In the genomic region with DNA sequence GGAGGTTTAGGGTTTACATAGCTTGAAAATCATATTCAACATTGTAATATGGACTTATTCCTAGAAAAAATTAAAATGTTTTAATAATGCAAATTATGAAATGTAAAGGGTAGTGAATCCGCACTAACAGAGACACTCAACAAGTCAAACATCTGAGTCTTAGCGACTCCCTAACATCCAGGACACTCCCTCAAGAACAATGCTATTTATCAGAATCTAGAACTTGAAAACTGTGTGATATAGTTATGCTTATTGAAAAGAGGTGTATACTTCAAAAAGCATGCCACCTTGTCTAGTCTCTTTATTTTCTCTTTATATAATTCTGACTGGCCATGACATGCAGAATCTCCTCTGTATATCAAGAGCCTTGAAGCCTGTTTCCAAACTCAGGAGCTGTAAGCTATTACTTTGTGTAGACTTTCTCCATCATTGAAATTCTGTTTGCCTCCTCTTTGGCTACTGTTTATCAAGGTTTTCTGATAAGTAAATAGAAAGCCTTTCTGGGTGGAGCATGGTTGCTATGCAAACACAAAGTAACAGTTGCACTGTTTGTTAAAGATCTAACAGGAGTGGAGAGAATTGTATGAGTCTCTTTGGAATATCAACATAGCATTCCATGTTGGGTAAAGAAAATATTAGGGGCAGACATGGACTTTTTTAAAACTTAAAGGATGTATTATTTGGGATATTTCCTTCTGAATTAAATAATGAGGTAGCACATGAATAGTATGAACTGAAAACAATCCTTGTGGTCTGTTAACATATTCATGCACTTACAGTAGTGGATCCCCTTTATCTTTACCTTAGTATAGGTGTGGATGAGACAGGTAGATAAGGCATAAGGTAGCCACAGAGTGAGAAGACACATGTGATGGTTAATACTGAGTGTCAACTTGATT, we compare ENCODE assay signal across 28 cellular contexts. TPM values are rescaled to one million over a fixed set of nuclear protein-coding genes. Genes with fewer than 3 reads are reported as not detected.
DNase-seq lines count a peak whose midpoint lies in the region; ATAC-seq, FAIRE-seq and TF ChIP-seq lines count a peak whose summit lies in the region.
"Had no signal": no experiment of that assay in that cellular context is flagged by ENCODE, and none has a peak within 500 bp of the region (broad histone marks: within the 10 kb centered on the region; RNA-seq: fewer than 3 reads in every experiment).

No MANE protein-coding gene starts in this region.

- H3K4me1 ChIP-seq in body of pancreas, result peaks cover 12% of the 10 kb centered on the region
- H3K4me1 ChIP-seq in pancreas, result peaks cover 0 to 4% (median 0%) of the 10 kb centered on the region in 3 donors
- H3K4me1 ChIP-seq in CD8-positive, alpha-beta memory T cell (ENCODE audit: insufficient read depth, low read length), result no peaks in the 10 kb centered on the region
- H3K4me1 ChIP-seq: heart left ventricle had no signal

- no peaks in the 10 kb centered on the region for H3K36me3 ChIP-seq in body of pancreas (replicated peaks in 1 of 2; ENCODE audit: insufficient read depth in 1 of 2, low read depth in 2 of 2)
- no peaks in the 10 kb centered on the region for H3K36me3 ChIP-seq in pancreas
- H3K36me3 ChIP-seq in CD8-positive, alpha-beta memory T cell (ENCODE audit: insufficient read depth, low read length), result no peaks in the 10 kb centered on the region
- H3K36me3 ChIP-seq: heart left ventricle, thoracic aorta had no signal

- H3K36me3 Mint-ChIP-seq in CD8-positive, alpha-beta memory T cell, result no peaks in the 10 kb centered on the region
- H3K36me3 Mint-ChIP-seq: activated CD8-positive, alpha-beta memory T cell treated with anti-CD3 and anti-CD28 coated beads, Interleukin-2, amount 10 ng/mL, durations not matched to agents 7 days and 5 days; activated naive CD8-positive, alpha-beta T cell treated with anti-CD3 and anti-CD28 coated beads for 36 hours had no signal

- DNase-seq in DMS153 treated with DMSO at 0.1 percent for 48 hours (lab: John Stamatoyannopoulos, UW; ENCODE audit: unreplicated experiment) (peak; percentile 33), NCI-H510A (lab: John Stamatoyannopoulos, UW) (peak; percentile 2), body of pancreas (peak in 2 of 4 donors; percentile 6 to 9), pancreas (no peak), SIG-M5 (lab: John Stamatoyannopoulos, UW) (no peak), foreskin fibroblast (no peak)
- DNase-seq in CD8-positive, alpha-beta memory T cell, result no peak
- DNase-seq in activated naive CD4-positive, alpha-beta T cell treated with Interleukin-2 at 50 U/mL for 16 hours, result no peak
- DNase-seq: activated CD4-positive, alpha-beta T cell treated with anti-CD3 and anti-CD28 coated beads, Interleukin-2, amount 10 ng/mL, durations not matched to agents 24 days and 14 days; activated CD8-positive, alpha-beta memory T cell treated with anti-CD3 and anti-CD28 coated beads, Interleukin-2, amount 10 ng/mL, durations not matched to agents 7 days and 5 days; activated naive CD8-positive, alpha-beta T cell treated with anti-CD3 and anti-CD28 coated beads for 36 hours; DMS79 treated with DMSO at 0.1 percent for 48 hours; dorsolateral prefrontal cortex; heart left ventricle; left ventricle myocardium superior; NCI-H1105; NK-92 treated with Interleukin-12 subunit alpha and Interleukin-12 subunit beta, amount 100 ng/mL, for 24 hours; RPMI8226; stimulated activated CD4-positive, alpha-beta T cell treated with anti-CD3 and anti-CD28 coated beads, Interleukin-1b, Interleukin-23, amount 100 ng/mL, for 48 hours had no signal

- intact Hi-C loops in body of pancreas (cut with DNase I), result no loop called here
- intact Hi-C loops in pancreas (cut with DNase I), result no loop called here

- POLR2A ChIA-PET in CD8-positive, alpha-beta memory T cell (lab: Charles Lee), result no interaction called here

- no peak overlapping the region for H3K27ac ChIP-seq in body of pancreas
- H3K27ac ChIP-seq in pancreas, result no peak overlapping the region
- no peak overlapping the region for H3K27ac ChIP-seq in CD8-positive, alpha-beta memory T cell (ENCODE audit: low read depth, low read length)
- H3K27ac ChIP-seq: dorsolateral prefrontal cortex, epithelial cell of prostate, heart left ventricle, thoracic aorta had no signal

- H3K4me1 Mint-ChIP-seq in CD8-positive, alpha-beta memory T cell, result no peaks in the 10 kb centered on the region
- H3K4me1 Mint-ChIP-seq: activated CD4-positive, alpha-beta T cell treated with anti-CD3 and anti-CD28 coated beads, Interleukin-2, amount 10 ng/mL, durations not matched to agents 24 days and 14 days; activated CD8-positive, alpha-beta memory T cell treated with anti-CD3 and anti-CD28 coated beads, Interleukin-2, amount 10 ng/mL, durations not matched to agents 7 days and 5 days; activated naive CD8-positive, alpha-beta T cell treated with anti-CD3 and anti-CD28 coated beads for 36 hours; central memory CD8-positive, alpha-beta T cell; neural crest cell had no signal

- no peak for TF ChIP-seq POLR2A in body of pancreas (IDR thresholded peaks at IDR 0.05)

- H3K4me3 ChIP-seq in body of pancreas (no peak overlapping the region), pancreas (no peak overlapping the region), foreskin fibroblast (ENCODE audit: low read depth in 1 of 2, low read length in 2 of 2) (no peak overlapping the region)
- no peak overlapping the region for H3K4me3 ChIP-seq in CD8-positive, alpha-beta memory T cell (ENCODE audit: low read length)
- H3K4me3 ChIP-seq: dorsolateral prefrontal cortex, GM12878, heart left ventricle, thoracic aorta had no signal

- ATAC-seq in body of pancreas (peak; percentile 83), pancreas (peak; percentile 61 to 90 (median 80))
- ATAC-seq: activated CD8-positive, alpha-beta memory T cell treated with anti-CD3 and anti-CD28 coated beads, Interleukin-2, amount 10 ng/mL, durations not matched to agents 7 days and 5 days; GM12878; heart left ventricle; left ventricle myocardium superior; SK-N-SH treated with all-trans-retinoic acid at 6 μM for 48 hours had no signal

- CTCF ChIA-PET in CD8-positive, alpha-beta memory T cell (lab: Charles Lee), result interaction anchor here (1.2 kb wide), 1 partner anchor 56 kb away, joined by 3 read pairs; no protein-coding TSS in a partner anchor

- H3K27ac Mint-ChIP-seq in CD8-positive, alpha-beta memory T cell, result no peak overlapping the region
- H3K27ac Mint-ChIP-seq: activated CD4-positive, alpha-beta T cell treated with anti-CD3 and anti-CD28 coated beads, Interleukin-2, amount 10 ng/mL, durations not matched to agents 24 days and 14 days; activated CD8-positive, alpha-beta memory T cell treated with anti-CD3 and anti-CD28 coated beads, Interleukin-2, amount 10 ng/mL, durations not matched to agents 7 days and 5 days; activated naive CD8-positive, alpha-beta T cell treated with anti-CD3 and anti-CD28 coated beads for 36 hours; activated T-helper 1 cell treated with anti-CD3 and anti-CD28 coated beads, Interleukin-12 subunit alpha, Interleukin-12 subunit beta, Interleukin-2, Interleukin-4 antibody, amounts not matched to agents 30 ng/mL and 10 ng/mL and 1 ng/mL, durations not matched to agents 14 hours and 24 hours and 36 hours had no signal

- peaks cover 0 to 4% (median 0%) of the 10 kb centered on the region in 5 donors for H3K9me3 Mint-ChIP-seq in CD8-positive, alpha-beta memory T cell
- H3K9me3 Mint-ChIP-seq: activated CD4-positive, alpha-beta T cell treated with anti-CD3 and anti-CD28 coated beads, Interleukin-2, amount 10 ng/mL, durations not matched to agents 24 days and 14 days; activated naive CD8-positive, alpha-beta T cell treated with anti-CD3 and anti-CD28 coated beads for 36 hours; activated T-helper 1 cell treated with anti-CD3 and anti-CD28 coated beads, Interleukin-12 subunit alpha, Interleukin-12 subunit beta, Interleukin-2, Interleukin-4 antibody, amounts not matched to agents 30 ng/mL and 10 ng/mL and 1 ng/mL, durations not matched to agents 14 hours and 24 hours and 36 hours; central memory CD8-positive, alpha-beta T cell; neural crest cell had no signal

- H3K9me3 ChIP-seq in body of pancreas (no peaks in the 10 kb centered on the region), pancreas (no peaks in the 10 kb centered on the region)
- H3K9me3 ChIP-seq in CD8-positive, alpha-beta memory T cell (ENCODE audit: low read length), result no peaks in the 10 kb centered on the region
- H3K9me3 ChIP-seq: heart left ventricle, thoracic aorta had no signal

- 94 to 100% methylated on average over 2 of the region's 2 CpGs for WGBS in body of pancreas, 2 donors
- 96 to 97% methylated on average over 2 of the region's 2 CpGs for WGBS in pancreas, 2 donors

- no peaks in the 10 kb centered on the region for H3K27me3 ChIP-seq in body of pancreas
- H3K27me3 ChIP-seq in pancreas, result no peaks in the 10 kb centered on the region
- H3K27me3 ChIP-seq in CD8-positive, alpha-beta memory T cell (ENCODE audit: insufficient read depth, low read length, poor library complexity, severe bottlenecking), result no peaks in the 10 kb centered on the region
- H3K27me3 ChIP-seq: dorsolateral prefrontal cortex, heart left ventricle had no signal

- H3K4me3 Mint-ChIP-seq in CD8-positive, alpha-beta memory T cell, result no peak overlapping the region
- H3K4me3 Mint-ChIP-seq: activated CD4-positive, alpha-beta T cell treated with anti-CD3 and anti-CD28 coated beads, Interleukin-2, amount 10 ng/mL, durations not matched to agents 24 days and 14 days; activated CD8-positive, alpha-beta memory T cell treated with anti-CD3 and anti-CD28 coated beads, Interleukin-2, amount 10 ng/mL, durations not matched to agents 7 days and 5 days; activated naive CD8-positive, alpha-beta T cell treated with anti-CD3 and anti-CD28 coated beads for 36 hours; activated T-helper 1 cell treated with anti-CD3 and anti-CD28 coated beads, Interleukin-12 subunit alpha, Interleukin-12 subunit beta, Interleukin-2, Interleukin-4 antibody, amounts not matched to agents 30 ng/mL and 10 ng/mL and 1 ng/mL, durations not matched to agents 14 hours and 24 hours and 36 hours; central memory CD8-positive, alpha-beta T cell; neural crest cell had no signal

- FAIRE-seq in pancreas (lab: Jason Lieb, UNC), result no peak
- FAIRE-seq: astrocyte, GM12878, HTR-8/SVneo had no signal

- TF ChIP-seq CTCF in body of pancreas (IDR thresholded peaks at IDR 0.05) (no peak), pancreas (IDR thresholded peaks at IDR 0.05) (no peak), foreskin fibroblast (IDR thresholded peaks at IDR 0.05; ENCODE audit: low read depth, low read length) (no peak)

- H3K27me3 Mint-ChIP-seq in CD8-positive, alpha-beta memory T cell, result peaks cover 21 to 28% of the 10 kb centered on the region in 2 donors
- H3K27me3 Mint-ChIP-seq: activated naive CD8-positive, alpha-beta T cell treated with anti-CD3 and anti-CD28 coated beads for 36 hours had no signal

RNA-seq across cellular contexts. Expression of a gene that starts 56.4 kb away (rescaled TPM):
- total RNA-seq in body of pancreas (10 to 100 TPM; 47.5 to 50.8 TPM), pancreas (10 to 100 TPM; 32.5 to 66.5 (median 46.4) TPM)
- polyA plus RNA-seq in pancreas, result 10 to 100 TPM in 1 of 2 donors, 1 to 10 TPM in 1; 8.9 to 16.5 TPM
- 10 to 100 TPM; 17.7 to 17.8 TPM for total RNA-seq in CD8-positive, alpha-beta memory T cell
- 15.9 TPM for polyA plus RNA-seq in CD8-positive, alpha-beta memory T cell

Comparison
In these comparisons a context has a peak if more than half of its experiments do, and no peak if none do; other contexts are left out.
1. DNase-seq: peak in DMS153 treated with DMSO at 0.1 percent for 48 hours (single experiment) and NCI-H510A (single experiment); none in pancreas (0 of 6), SIG-M5 (single experiment), CD8-positive, alpha-beta memory T cell (0 of 5), foreskin fibroblast (0 of 2) and activated naive CD4-positive, alpha-beta T cell treated with Interleukin-2 at 50 U/mL for 16 hours (single experiment).